ENCODE assay signal across 12 cellular contexts in the genomic region with DNA sequence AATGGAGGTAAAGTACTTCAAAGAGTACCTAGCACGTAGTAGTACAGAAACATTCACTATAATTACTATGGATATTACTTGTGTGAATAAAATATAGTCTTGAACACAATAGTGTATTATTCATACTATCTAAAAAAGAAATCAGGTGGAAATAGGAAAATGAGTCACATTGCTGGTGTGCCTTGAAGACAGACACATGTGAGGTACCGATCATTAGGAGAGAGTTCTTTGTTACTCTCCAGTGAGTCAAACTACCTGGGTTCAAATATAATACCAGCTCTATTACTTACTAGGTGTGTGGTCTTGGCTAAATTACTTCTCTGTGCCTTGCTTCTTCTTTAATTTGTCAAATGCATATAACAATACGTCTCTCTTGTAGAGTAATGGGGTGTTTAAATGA. TPM values are rescaled to one million over a fixed set of nuclear protein-coding genes. Genes with fewer than 3 reads are reported as not detected.
A peak's percentile ranks its signal among the peaks of the same experiment; 100 is the strongest.
DNase-seq lines count a peak whose midpoint lies in the region; ATAC-seq, FAIRE-seq and TF ChIP-seq lines count a peak whose summit lies in the region.
"Had no signal": no experiment of that assay in that cellular context is flagged by ENCODE, and none has a peak within 500 bp of the region (broad histone marks: within the 10 kb centered on the region; RNA-seq: fewer than 3 reads in every experiment).

No MANE protein-coding gene starts in this region.

- peak overlapping the region; percentile 47 for H3K27ac ChIP-seq in keratinocyte (ENCODE audit: control insufficient read depth, insufficient read depth, low read length)

- H3K27me3 ChIP-seq in bronchial epithelial cell (ENCODE audit: control insufficient read depth, insufficient read depth, low read length) (no peaks in the 10 kb centered on the region), keratinocyte (ENCODE audit: control insufficient read depth, extremely low read depth, insufficient read depth, low read length) (no peaks in the 10 kb centered on the region)

- H3K79me2 ChIP-seq in keratinocyte (ENCODE audit: control insufficient read depth, insufficient read depth, low read length): no peaks in the 10 kb centered on the region

- dilution Hi-C loops in keratinocyte (cut with MboI; ENCODE audit: extremely low pct_ligation_motif_present, low sequenced_read_pairs): no loop called here

- H3K36me3 ChIP-seq in bronchial epithelial cell (ENCODE audit: control insufficient read depth, insufficient read depth, low read length) (no peaks in the 10 kb centered on the region), keratinocyte (ENCODE audit: control insufficient read depth in 2 of 2, extremely low read depth in 1 of 2, insufficient read depth in 2 of 2, low read length in 2 of 2) (peaks cover 0 to 3% of the 10 kb centered on the region in 2 experiments)

- H3K4me1 Mint-ChIP-seq in stimulated activated effector memory CD8-positive, alpha-beta T cell treated with anti-CD3 and anti-CD28 coated beads, Interleukin-12 subunit alpha, Interleukin-12 subunit beta, amount 100 ng/mL, for 72 hours: no peaks in the 10 kb centered on the region

- FAIRE-seq in bronchial epithelial cell (lab: Jason Lieb, UNC) (no peak), keratinocyte (lab: Jason Lieb, UNC) (peak; percentile 71)

- DNase-seq in M059J (ENCODE audit: low read depth) (peak; percentile 46), bronchial epithelial cell (ENCODE audit: low read depth) (peak; percentile 78), keratinocyte (ENCODE audit: low read depth, low spot score) (peak; percentile 50), NCI-H187 (lab: John Stamatoyannopoulos, UW) (no peak), C1 segment of cervical spinal cord (lab: John Stamatoyannopoulos, UW) (no peak), NK-92 (lab: John Stamatoyannopoulos, UW; ENCODE audit: unreplicated experiment) (no peak)
- DNase-seq in stimulated activated effector memory CD8-positive, alpha-beta T cell treated with anti-CD3 and anti-CD28 coated beads, Interleukin-12 subunit alpha, Interleukin-12 subunit beta, amount 100 ng/mL, for 72 hours (ENCODE audit: low spot score in 2 of 2): no peak
- DNase-seq: H9, NCI-H1417 treated with DMSO at 0.1 percent for 48 hours had no signal

- peak overlapping the region; percentile 60 for H3K4me2 ChIP-seq in keratinocyte (ENCODE audit: control insufficient read depth, extremely low read depth, insufficient read depth, low read depth, low read length)

- no peak overlapping the region for H3K4me3 Mint-ChIP-seq in stimulated activated effector memory CD8-positive, alpha-beta T cell treated with anti-CD3 and anti-CD28 coated beads, Interleukin-12 subunit alpha, Interleukin-12 subunit beta, amount 100 ng/mL, for 72 hours
- H3K4me3 Mint-ChIP-seq: H9 had no signal

- H3K9me3 Mint-ChIP-seq in stimulated activated effector memory CD8-positive, alpha-beta T cell treated with anti-CD3 and anti-CD28 coated beads, Interleukin-12 subunit alpha, Interleukin-12 subunit beta, amount 100 ng/mL, for 72 hours: no peaks in the 10 kb centered on the region
- H3K9me3 Mint-ChIP-seq: H9 had no signal

- H4K20me1 ChIP-seq in keratinocyte (ENCODE audit: control insufficient read depth, extremely low read depth, insufficient read depth, low read length): no peaks in the 10 kb centered on the region

- H3K4me3 ChIP-seq in bronchial epithelial cell (ENCODE audit: low read depth, low read length): no peak overlapping the region
- no peak overlapping the region for H3K4me3 ChIP-seq in keratinocyte (ENCODE audit: control insufficient read depth in 2 of 3, extremely low read depth in 1 of 3, insufficient read depth in 2 of 3, low read depth in 1 of 3, low read length in 3 of 3)
- H3K4me3 ChIP-seq: GM23248 had no signal

- H3K9ac ChIP-seq in keratinocyte (ENCODE audit: control insufficient read depth, extremely low read depth, insufficient read depth, low read length): no peak overlapping the region
- H3K9ac ChIP-seq: GM23248, SK-N-SH had no signal

- H3K27ac Mint-ChIP-seq in stimulated activated effector memory CD8-positive, alpha-beta T cell treated with anti-CD3 and anti-CD28 coated beads, Interleukin-12 subunit alpha, Interleukin-12 subunit beta, amount 100 ng/mL, for 72 hours: no peak overlapping the region
- H3K27ac Mint-ChIP-seq: H9 had no signal

- no peaks in the 10 kb centered on the region for H3K9me3 ChIP-seq in keratinocyte (ENCODE audit: control insufficient read depth, low read depth, low read length)
- H3K9me3 ChIP-seq: SK-N-SH had no signal

- TF ChIP-seq CTCF in bronchial epithelial cell (IDR thresholded peaks at IDR 0.05; ENCODE audit: insufficient read depth, low read length, severe bottlenecking) (no peak), keratinocyte (optimal IDR thresholded peaks at IDR 0.05 in 1 of 3, IDR thresholded peaks at IDR 0.05 in 1 of 3, conservative IDR thresholded peaks at IDR 0.05 in 1 of 3; ENCODE audit: extremely low read depth in 1 of 3, insufficient read depth in 2 of 3, low read length in 3 of 3) (no peak)

- ATAC-seq in GM19395 (IDR thresholded peaks at IDR 0.05; ENCODE audit: unreplicated experiment): peak; percentile 10
- ATAC-seq in stimulated activated effector memory CD8-positive, alpha-beta T cell treated with anti-CD3 and anti-CD28 coated beads, Interleukin-12 subunit alpha, Interleukin-12 subunit beta, amount 100 ng/mL, for 72 hours: no peak

- H3K4me1 ChIP-seq in keratinocyte (ENCODE audit: control insufficient read depth, extremely low read depth, insufficient read depth, low read length): peaks cover 15% of the 10 kb centered on the region

- no peak overlapping the region for H2AFZ ChIP-seq in keratinocyte (ENCODE audit: control insufficient read depth, low read length)
- H2AFZ ChIP-seq: GM23248 had no signal

- no peaks in the 10 kb centered on the region for H3K36me3 Mint-ChIP-seq in stimulated activated effector memory CD8-positive, alpha-beta T cell treated with anti-CD3 and anti-CD28 coated beads, Interleukin-12 subunit alpha, Interleukin-12 subunit beta, amount 100 ng/mL, for 72 hours

- H3K9me1 ChIP-seq in keratinocyte (ENCODE audit: control insufficient read depth, extremely low read depth, insufficient read depth, low read length): no peaks in the 10 kb centered on the region

RNA-seq across cellular contexts. Expression of a gene that starts 50.8 kb away (rescaled TPM):
- total RNA-seq in M059J (2014; rRNA removed; shearing (Covaris generic)): 16.3 and 21.4 TPM in 2 replicates
- 0.53 and 1.3 TPM in 2 replicates for total RNA-seq in bronchial epithelial cell
- polyA plus RNA-seq in keratinocyte: 0.77 to 1.0 TPM (median 0.77 TPM) in 3 replicates
- 2.3 TPM for polyA plus RNA-seq in keratinocyte (2011; ENCODE audit: low read depth)
- polyA plus RNA-seq in keratinocyte (2011; cell fraction: cytosol; rRNA removed): 0.48 and 0.86 TPM in 2 replicates
- 0.22 and 0.27 TPM in 2 replicates for polyA plus RNA-seq in keratinocyte (2011; cell fraction: nucleus; rRNA removed)
- polyA plus RNA-seq in keratinocyte (2012; ENCODE audit: low replicate concordance): 0.91 and 1.2 TPM in 2 replicates
- polyA minus RNA-seq in keratinocyte: 0.51 to 0.89 TPM in 2 of 3 replicates, not detected in the other
- not detected for polyA minus RNA-seq in keratinocyte (2011; cell fraction: cytosol; rRNA and poly(A)+ RNA removed)
- polyA minus RNA-seq in keratinocyte (2011; cell fraction: nucleus; rRNA and poly(A)+ RNA removed): not detected in 2 replicates

Comparison
In these comparisons a context has a peak if more than half of its experiments do, and no peak if none do; other contexts are left out.
1. DNase-seq: peak in M059J (single experiment), bronchial epithelial cell (single experiment) and keratinocyte (single experiment); none in NCI-H187 (0 of 2), C1 segment of cervical spinal cord (0 of 14), stimulated activated effector memory CD8-positive, alpha-beta T cell treated with anti-CD3 and anti-CD28 coated beads, Interleukin-12 subunit alpha, Interleukin-12 subunit beta, amount 100 ng/mL, for 72 hours (0 of 2) and NK-92 (single experiment).